ENCODE assay signal across 17 cellular contexts in genomic region chr5:82221020-82221419, GRCh38. TPM values are rescaled to one million over a fixed set of nuclear protein-coding genes. Genes with fewer than 3 reads are reported as not detected.
A peak's percentile ranks its signal among the peaks of the same experiment; 100 is the strongest.
DNase-seq lines count a peak whose midpoint lies in the region; ATAC-seq and TF ChIP-seq lines count a peak whose summit lies in the region.
"Had no signal": no experiment of that assay in that cellular context is flagged by ENCODE, and none has a peak within 500 bp of the region (broad histone marks: within the 10 kb centered on the region; RNA-seq: fewer than 3 reads in every experiment).

No MANE protein-coding gene starts in this region.

- no peak overlapping the region for H4K91ac ChIP-seq in trophoblast cell (ENCODE audit: low read depth, low read length)

- no peak overlapping the region for H4K12ac ChIP-seq in trophoblast cell (ENCODE audit: low read depth, low read length)

- WGBS in trophoblast cell (ENCODE audit: extremely low coverage, insufficient coverage, insufficient read length) = no CpG with 5 or more reads among the region's 2 CpGs

- H3K9me3 Mint-ChIP-seq in dendritic cell treated with granulocyte-macrophage colony-stimulating factor and Interleukin-4, amounts not matched to agents 40 ng/mL and 50 ng/mL, for 4 days = no peaks in the 10 kb centered on the region
- H3K9me3 Mint-ChIP-seq: CD4-positive, alpha-beta memory T cell had no signal

- DNase-seq in adipocyte (ENCODE audit: low read depth) (peak; percentile 25), fibroblast of villous mesenchyme (ENCODE audit: low read depth) (peak; percentile 5), osteoblast (ENCODE audit: insufficient read length, low spot score, missing footprints) (peak; percentile 11), trophoblast cell (no peak)
- DNase-seq: BE2C; CD4-positive, alpha-beta memory T cell; DMS79 treated with DMSO at 0.1 percent for 48 hours; EL; GDM1; KG1 had no signal

- no peak overlapping the region for H2BK12ac ChIP-seq in trophoblast cell (ENCODE audit: low read length)

- H3K9ac ChIP-seq in adipocyte (ENCODE audit: low read length) (no peak overlapping the region), trophoblast cell (ENCODE audit: low read length) (no peak overlapping the region)

- H3K27me3 ChIP-seq in adipocyte (replicated peaks; ENCODE audit: control insufficient read depth, insufficient read depth, low read length) = no peaks in the 10 kb centered on the region
- H3K27me3 ChIP-seq in osteoblast (ENCODE audit: insufficient read depth, low read length) = no peaks in the 10 kb centered on the region
- no peaks in the 10 kb centered on the region for H3K27me3 ChIP-seq in trophoblast cell (ENCODE audit: insufficient read depth, low read length)
- H3K27me3 ChIP-seq: BE2C had no signal

- no peak overlapping the region for H2AFZ ChIP-seq in osteoblast (ENCODE audit: low read length)
- no peak overlapping the region for H2AFZ ChIP-seq in trophoblast cell (ENCODE audit: insufficient read depth, low read length, poor library complexity)

- no peak overlapping the region for H3K18ac ChIP-seq in trophoblast cell (ENCODE audit: low read length)

- no peak overlapping the region for H3K14ac ChIP-seq in trophoblast cell (ENCODE audit: low read length)

- H3K36me3 Mint-ChIP-seq in dendritic cell treated with granulocyte-macrophage colony-stimulating factor and Interleukin-4, amounts not matched to agents 40 ng/mL and 50 ng/mL, for 4 days (ENCODE audit: low read depth) = no peaks in the 10 kb centered on the region

- H3K4ac ChIP-seq in trophoblast cell (ENCODE audit: low read depth, low read length) = no peak overlapping the region

- H3K9me3 ChIP-seq in adipocyte (ENCODE audit: control insufficient read depth, low read length) (no peaks in the 10 kb centered on the region), osteoblast (ENCODE audit: low read depth, low read length) (no peaks in the 10 kb centered on the region), trophoblast cell (ENCODE audit: insufficient read depth, low read depth, low read length) (no peaks in the 10 kb centered on the region)
- H3K9me3 ChIP-seq: A549, BE2C, HAP-1 had no signal

- H3K23ac ChIP-seq in trophoblast cell (ENCODE audit: low read length) = no peak overlapping the region

- H3K4me3 Mint-ChIP-seq in dendritic cell treated with granulocyte-macrophage colony-stimulating factor and Interleukin-4, amounts not matched to agents 40 ng/mL and 50 ng/mL, for 4 days = no peak overlapping the region
- H3K4me3 Mint-ChIP-seq: CD4-positive, alpha-beta memory T cell had no signal

- ATAC-seq in HG03469 (IDR thresholded peaks at IDR 0.05; ENCODE audit: unreplicated experiment) = no peak
- no peak for ATAC-seq in GM19455 (IDR thresholded peaks at IDR 0.05; ENCODE audit: unreplicated experiment)
- ATAC-seq: A549 had no signal

- TF ChIP-seq CTCF in fibroblast of villous mesenchyme (IDR thresholded peaks at IDR 0.05; ENCODE audit: insufficient read depth, low read depth, low read length) (no peak), osteoblast (IDR thresholded peaks at IDR 0.05; ENCODE audit: extremely low read depth, low read depth, low read length) (no peak)

- H3K36me3 ChIP-seq in adipocyte (ENCODE audit: control insufficient read depth, insufficient read depth, low read length, severe bottlenecking) (no peaks in the 10 kb centered on the region), osteoblast (ENCODE audit: insufficient read depth, low read length) (no peaks in the 10 kb centered on the region), trophoblast cell (ENCODE audit: control insufficient read depth in 1 of 2, insufficient read depth in 2 of 2, low read length in 2 of 2) (no peaks in the 10 kb centered on the region)
- H3K36me3 ChIP-seq: BE2C, HAP-1 had no signal

- no peaks in the 10 kb centered on the region for H3K79me2 ChIP-seq in osteoblast (ENCODE audit: insufficient read depth, low read length)
- no peaks in the 10 kb centered on the region for H3K79me2 ChIP-seq in trophoblast cell (ENCODE audit: control insufficient read depth, insufficient read depth, low read length, poor library complexity)

- peak overlapping the region; percentile 6 for H3K27ac Mint-ChIP-seq in dendritic cell treated with granulocyte-macrophage colony-stimulating factor and Interleukin-4, amounts not matched to agents 40 ng/mL and 50 ng/mL, for 4 days
- H3K27ac Mint-ChIP-seq: CD4-positive, alpha-beta memory T cell had no signal

- H3K27me3 Mint-ChIP-seq in dendritic cell treated with granulocyte-macrophage colony-stimulating factor and Interleukin-4, amounts not matched to agents 40 ng/mL and 50 ng/mL, for 4 days = no peaks in the 10 kb centered on the region
- H3K27me3 Mint-ChIP-seq: CD4-positive, alpha-beta memory T cell had no signal

- H2AK5ac ChIP-seq in trophoblast cell (ENCODE audit: low read length) = no peak overlapping the region

- H3K4me2 ChIP-seq in osteoblast (ENCODE audit: insufficient read depth, low read length) (no peak overlapping the region), trophoblast cell (ENCODE audit: low read length) (no peak overlapping the region)
- H3K4me2 ChIP-seq: A549 had no signal

- no peak overlapping the region for H2BK5ac ChIP-seq in trophoblast cell (ENCODE audit: low read depth, low read length, poor library complexity)

- H3K4me3 ChIP-seq in adipocyte (ENCODE audit: low read length) (no peak overlapping the region), fibroblast of villous mesenchyme (ENCODE audit: low read depth, low read length) (no peak overlapping the region), osteoblast (ENCODE audit: insufficient read depth, low read length) (no peak overlapping the region), trophoblast cell (ENCODE audit: low read depth, low read length) (no peak overlapping the region)
- H3K4me3 ChIP-seq: A549, HAP-1 had no signal

- H3K27ac ChIP-seq in osteoblast (ENCODE audit: low read depth, low read length) (no peak overlapping the region), trophoblast cell (ENCODE audit: low read depth, low read length) (no peak overlapping the region)
- H3K27ac ChIP-seq: A549, C4-2B, HL-60 had no signal

- no peaks in the 10 kb centered on the region for H3K79me1 ChIP-seq in trophoblast cell (ENCODE audit: low read length)

- no peak overlapping the region for H4K8ac ChIP-seq in trophoblast cell (ENCODE audit: low read depth, low read length)

- H4K20me1 ChIP-seq in osteoblast (ENCODE audit: insufficient read depth, low read length) = no peaks in the 10 kb centered on the region

- H3K4me1 Mint-ChIP-seq in dendritic cell treated with granulocyte-macrophage colony-stimulating factor and Interleukin-4, amounts not matched to agents 40 ng/mL and 50 ng/mL, for 4 days (ENCODE audit: low read depth) = peaks cover 11% of the 10 kb centered on the region

- no peak overlapping the region for H2BK120ac ChIP-seq in trophoblast cell (ENCODE audit: insufficient read depth, low read length, poor library complexity)

- H3K4me1 ChIP-seq in adipocyte (ENCODE audit: control insufficient read depth, insufficient read depth, low read length) (no peaks in the 10 kb centered on the region), osteoblast (ENCODE audit: insufficient read depth, low read length) (no peaks in the 10 kb centered on the region), trophoblast cell (ENCODE audit: control insufficient read depth in 1 of 2, insufficient read depth in 2 of 2, low read length in 2 of 2) (no peaks in the 10 kb centered on the region)
- H3K4me1 ChIP-seq: A549, BE2C, HAP-1 had no signal

- intact Hi-C loops in dendritic cell treated with granulocyte-macrophage colony-stimulating factor and Interleukin-4, amounts not matched to agents 40 ng/mL and 50 ng/mL, for 4 days (cut with micrococcal nuclease) = no loop called here

RNA-seq across cellular contexts. Expression of gene RPS23, which starts 57.1 kb away (rescaled TPM):
- total RNA-seq in fibroblast of villous mesenchyme (2,371 and 3,674 TPM in 2 replicates), osteoblast (2,597 and 2,636 TPM in 2 replicates)
- polyA plus RNA-seq in trophoblast cell (2013) = 2,650 and 2,725 TPM in 2 replicates

Comparison
In these comparisons a context has a peak if more than half of its experiments do, and no peak if none do; other contexts are left out.
1. DNase-seq: peak in adipocyte (single experiment), fibroblast of villous mesenchyme (single experiment) and osteoblast (single experiment); none in trophoblast cell (0 of 2).